In the genomic region with DNA sequence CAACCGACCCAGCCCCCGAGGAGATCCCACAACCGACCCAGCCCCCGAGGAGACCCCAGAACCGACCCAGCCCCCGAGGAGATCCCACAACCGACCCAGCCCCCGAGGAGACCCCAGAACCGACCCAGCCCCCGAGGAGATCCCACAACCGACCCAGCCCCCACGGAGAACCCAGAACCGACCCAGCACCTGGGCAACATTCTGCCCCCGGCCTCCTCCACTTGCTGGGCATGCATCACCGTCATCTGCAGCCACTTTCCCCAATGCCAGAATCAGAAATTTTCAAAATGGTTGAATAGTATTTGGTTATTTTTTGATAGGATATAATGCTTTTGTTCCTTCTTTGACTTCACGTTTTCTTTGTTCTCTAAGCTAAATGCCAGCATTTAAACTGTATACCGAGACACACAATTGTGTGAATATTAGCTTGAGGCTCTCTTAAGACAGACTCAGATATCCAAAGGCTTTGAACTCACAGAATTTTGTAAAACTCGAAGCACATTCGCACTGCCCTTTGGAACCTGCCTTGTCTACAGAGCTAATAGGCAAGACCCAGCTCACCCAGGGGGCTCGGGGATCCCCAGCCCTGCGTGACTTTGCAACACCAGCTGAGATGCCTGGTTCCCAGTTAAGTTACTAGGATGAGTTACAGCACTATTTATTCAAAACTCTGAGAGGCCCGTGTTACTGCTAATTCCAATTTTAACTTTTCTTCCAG, we compare ENCODE assay signal across 12 cellular contexts.
DNase-seq lines count a peak whose midpoint lies in the region; ATAC-seq, FAIRE-seq and TF ChIP-seq lines count a peak whose summit lies in the region.
"Had no signal": no experiment of that assay in that cellular context is flagged by ENCODE, and none has a peak within 500 bp of the region (broad histone marks: within the 10 kb centered on the region; RNA-seq: fewer than 3 reads in every experiment).

No MANE protein-coding gene starts in this region.

- no peaks in the 10 kb centered on the region for H3K27me3 Mint-ChIP-seq in central memory CD8-positive, alpha-beta T cell
- H3K27me3 Mint-ChIP-seq: brain had no signal

- H3K27me3 ChIP-seq in DND-41 (ENCODE audit: insufficient read depth, low read length, poor library complexity): no peaks in the 10 kb centered on the region
- H3K27me3 ChIP-seq: transverse colon had no signal

- no peak overlapping the region for H3K4me3 ChIP-seq in DND-41 (ENCODE audit: low read depth in 1 of 2, low read length in 2 of 2)
- H3K4me3 ChIP-seq: transverse colon had no signal

- no peaks in the 10 kb centered on the region for H3K9me3 ChIP-seq in DND-41 (ENCODE audit: insufficient read depth, low read length, severe bottlenecking)
- H3K9me3 ChIP-seq: transverse colon had no signal

- H3K36me3 Mint-ChIP-seq in central memory CD8-positive, alpha-beta T cell (ENCODE audit: insufficient read depth): peaks cover 12% of the 10 kb centered on the region
- H3K36me3 Mint-ChIP-seq: brain had no signal

- peak overlapping the region; percentile 51 for H3K4me2 ChIP-seq in DND-41 (ENCODE audit: insufficient read depth, low read length)

- peak overlapping the region; percentile 98 for H3K27ac Mint-ChIP-seq in central memory CD8-positive, alpha-beta T cell (ENCODE audit: low read depth)

- in situ Hi-C loops in GM13977 (cut with MboI; ENCODE audit: low pct_unique_long_range_greater_than_20kb, low sequenced_read_pairs, unreplicated experiment): no loop called here

- H3K9ac ChIP-seq in DND-41 (ENCODE audit: low read depth, low read length): peak overlapping the region; percentile 40

- peak overlapping the region; percentile 80 for H3K27ac ChIP-seq in DND-41 (ENCODE audit: low read length)
- H3K27ac ChIP-seq: VCaP had no signal

- ATAC-seq in DND-41 (ENCODE audit: insufficient read depth, low read depth) (peak; percentile 53), GM19463 (IDR thresholded peaks at IDR 0.05; ENCODE audit: unreplicated experiment) (peak; percentile 32), HG03196 (IDR thresholded peaks at IDR 0.05; ENCODE audit: unreplicated experiment) (peak; percentile 8)
- ATAC-seq in central memory CD8-positive, alpha-beta T cell (replicated peaks; ENCODE audit: extremely low read depth, poor library complexity, severe bottlenecking): peak; percentile 21

- FAIRE-seq in H54 (lab: Jason Lieb, UNC): no peak

- H3K79me2 ChIP-seq in DND-41 (ENCODE audit: insufficient read depth, low read length): no peaks in the 10 kb centered on the region

- TF ChIP-seq CTCF in DND-41 (IDR thresholded peaks at IDR 0.05; ENCODE audit: borderline replicate concordance, extremely low read depth, low read length, poor library complexity, severe bottlenecking) (no peak), GM13977 (IDR thresholded peaks at IDR 0.05; ENCODE audit: extremely low read depth, insufficient read depth, missing control alignments) (no peak)

- H3K9me3 Mint-ChIP-seq in central memory CD8-positive, alpha-beta T cell: no peaks in the 10 kb centered on the region

- peak overlapping the region; percentile 79 for H3K4me3 Mint-ChIP-seq in central memory CD8-positive, alpha-beta T cell
- H3K4me3 Mint-ChIP-seq: brain had no signal

- 0 out of 2 replicates have a peak overlapping the region, but pooled peaks have one; percentile 11 for H2AFZ ChIP-seq in DND-41 (ENCODE audit: low read depth, low read length)

- DNase-seq in DND-41 (no peak), kidney tubule cell (ENCODE audit: low spot score) (no peak), NCI-H1092 (lab: John Stamatoyannopoulos, UW) (no peak), GM13977 (ENCODE audit: low spot score) (no peak), H54 (ENCODE audit: insufficient read length, low spot score) (no peak)
- DNase-seq in central memory CD8-positive, alpha-beta T cell (ENCODE audit: low spot score in 2 of 2): no peak
- DNase-seq: mesenchymal stem cell had no signal

- TF ChIP-seq POLR2A in H54 (IDR thresholded peaks at IDR 0.05; ENCODE audit: low read depth, low read length): no peak

- peaks cover 68% of the 10 kb centered on the region for H3K4me1 Mint-ChIP-seq in central memory CD8-positive, alpha-beta T cell

- H4K20me1 ChIP-seq in DND-41 (ENCODE audit: insufficient read depth, low read length): no peaks in the 10 kb centered on the region

- H3K36me3 ChIP-seq in DND-41 (ENCODE audit: insufficient read depth, low read length): no peaks in the 10 kb centered on the region
- H3K36me3 ChIP-seq: transverse colon had no signal

- H3K4me1 ChIP-seq in DND-41 (ENCODE audit: insufficient read depth, low read length): peaks cover 65% of the 10 kb centered on the region
